In the genomic region with DNA sequence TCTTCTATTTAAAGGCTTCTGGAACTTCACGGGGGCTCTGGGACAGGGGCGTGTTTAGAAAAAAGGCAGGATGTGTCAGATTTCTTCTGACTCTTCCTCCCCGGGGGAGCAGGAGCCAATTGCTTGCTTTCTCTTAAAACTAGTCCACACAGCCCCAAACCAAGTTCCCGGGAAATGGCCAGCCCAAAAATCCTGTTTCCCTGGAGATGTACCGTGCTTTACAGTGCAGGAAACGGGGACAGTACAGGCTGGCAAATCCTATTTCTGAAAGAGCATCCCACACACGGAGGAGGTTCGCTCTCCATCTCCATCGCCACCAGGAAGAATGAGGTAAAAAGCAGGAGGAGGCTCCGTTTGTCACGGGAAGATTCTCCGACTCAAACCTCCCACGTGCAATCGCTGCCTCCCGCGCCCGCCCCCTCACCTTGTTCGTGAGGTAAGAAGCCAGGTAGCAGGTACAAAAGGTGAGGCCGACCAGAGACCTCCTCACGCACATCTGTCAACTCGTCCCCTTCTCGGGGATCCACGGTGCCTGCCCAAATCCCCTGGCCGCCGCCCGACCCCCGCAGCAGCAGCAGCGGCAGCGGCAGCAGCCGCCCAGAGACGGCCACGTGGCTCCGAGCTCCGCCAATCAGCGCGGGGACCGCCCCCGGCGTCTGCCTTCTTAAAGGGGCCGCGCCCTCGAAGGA, we compare ENCODE assay signal across 8 cellular contexts. TPM values are rescaled to one million over a fixed set of nuclear protein-coding genes. Genes with fewer than 3 reads are reported as not detected.
DNase-seq lines count a peak whose midpoint lies in the region; ATAC-seq, FAIRE-seq and TF ChIP-seq lines count a peak whose summit lies in the region.

No MANE protein-coding gene starts in this region.

- H3K36me3 ChIP-seq in GM06990 (ENCODE audit: control insufficient read depth, insufficient read depth, low read length), result no peaks in the 10 kb centered on the region
- no peaks in the 10 kb centered on the region for H3K36me3 ChIP-seq in MM.1S (replicated peaks; ENCODE audit: insufficient read depth, low read length)
- no peaks in the 10 kb centered on the region for H3K36me3 ChIP-seq in SU-DHL-6 (ENCODE audit: low read length)
- H3K36me3 ChIP-seq in cardiac muscle cell, result no peaks in the 10 kb centered on the region
- H3K36me3 ChIP-seq in pancreas, result no peaks in the 10 kb centered on the region
- no peaks in the 10 kb centered on the region for H3K36me3 ChIP-seq in tibial artery

- peaks cover 13% of the 10 kb centered on the region for H3K27me3 Mint-ChIP-seq in H9 (ENCODE audit: low read depth)
- no peaks in the 10 kb centered on the region for H3K27me3 Mint-ChIP-seq in activated naive CD8-positive, alpha-beta T cell treated with anti-CD3 and anti-CD28 coated beads, Interleukin-2, amount 50 U/mL, for 24 hours

- H3K9me2 ChIP-seq in MM.1S (replicated peaks; ENCODE audit: insufficient read depth, low read length) (no peaks in the 10 kb centered on the region), SU-DHL-6 (replicated peaks; ENCODE audit: insufficient read depth, low read length) (no peaks in the 10 kb centered on the region)

- H3K9me3 Mint-ChIP-seq in H9, result no peaks in the 10 kb centered on the region; a peak in 1 of 5 replicates
- H3K9me3 Mint-ChIP-seq in activated naive CD8-positive, alpha-beta T cell treated with anti-CD3 and anti-CD28 coated beads, Interleukin-2, amount 50 U/mL, for 24 hours, result peaks cover 6% of the 10 kb centered on the region

- no peaks in the 10 kb centered on the region for H3K79me1 ChIP-seq in H9 (ENCODE audit: insufficient read depth, low read depth, low read length, poor library complexity, severe bottlenecking)

- DNase-seq in GM06990 (ENCODE audit: extremely low read depth, insufficient read length) (peak; percentile 85), H9 (peak; percentile 84), MM.1S (peak; percentile 83), cardiac muscle cell (ENCODE audit: low read depth in 1 of 2, low spot score in 1 of 2) (peak; percentile 73 to 85), pancreas (peak; percentile 65 to 91 (median 76)), tibial artery (peak; percentile 76 to 85)
- peak; percentile 87 for DNase-seq in activated naive CD8-positive, alpha-beta T cell treated with anti-CD3 and anti-CD28 coated beads, Interleukin-2, amount 50 U/mL, for 24 hours

- H3K4ac ChIP-seq in H9 (ENCODE audit: low read depth, low read length), result no peak overlapping the region

- FAIRE-seq in pancreas (lab: Jason Lieb, UNC), result no peak

- H3T11ph ChIP-seq in H9 (ENCODE audit: low read length), result no peak overlapping the region

- H4K91ac ChIP-seq in H9 (ENCODE audit: insufficient read length, low read depth, low read length), result no peak overlapping the region

- H3K23me2 ChIP-seq in H9 (ENCODE audit: insufficient read length, low read depth, low read length, poor library complexity, severe bottlenecking), result peaks cover 9% of the 10 kb centered on the region

- H3K4me3 ChIP-seq in GM06990 (replicated peaks; ENCODE audit: low read depth, low read length), result peak overlapping the region; percentile 98
- peak overlapping the region; percentile 96 for H3K4me3 ChIP-seq in MM.1S (ENCODE audit: low read length)
- peak overlapping the region; percentile 98 for H3K4me3 ChIP-seq in SU-DHL-6 (ENCODE audit: insufficient read depth, low read length, poor library complexity, severe bottlenecking)
- peak overlapping the region; percentile 71 for H3K4me3 ChIP-seq in cardiac muscle cell
- peak overlapping the region; percentile 48 to 79 (median 78) for H3K4me3 ChIP-seq in pancreas
- H3K4me3 ChIP-seq in tibial artery, result peak overlapping the region; percentile 74 to 76

- peak overlapping the region; percentile 81 for H3K4me2 ChIP-seq in H9 (ENCODE audit: insufficient read depth, insufficient read length, low read length)
- peak overlapping the region; percentile 85 for H3K4me2 ChIP-seq in MM.1S (ENCODE audit: low read depth, low read length)
- peak overlapping the region; percentile 99 for H3K4me2 ChIP-seq in SU-DHL-6 (ENCODE audit: low read depth, low read length, poor library complexity, severe bottlenecking)

- no peak overlapping the region for H3K56ac ChIP-seq in H9 (ENCODE audit: insufficient read length, low read depth, low read length)

- H2BK15ac ChIP-seq in H9 (ENCODE audit: low read depth, low read length), result no peak overlapping the region

- H3K9me3 ChIP-seq in H9 (ENCODE audit: control insufficient read depth, low read depth, low read length), result no peaks in the 10 kb centered on the region
- H3K9me3 ChIP-seq in MM.1S (replicated peaks; ENCODE audit: insufficient read depth, low read length), result no peaks in the 10 kb centered on the region
- H3K9me3 ChIP-seq in SU-DHL-6 (ENCODE audit: insufficient read depth, low read length), result peaks cover 5% of the 10 kb centered on the region; the same call in 1 of the 2 replicates
- H3K9me3 ChIP-seq in cardiac muscle cell (ENCODE audit: low read depth), result no peaks in the 10 kb centered on the region
- no peaks in the 10 kb centered on the region for H3K9me3 ChIP-seq in pancreas
- H3K9me3 ChIP-seq in tibial artery, result no peaks in the 10 kb centered on the region

- no peak overlapping the region for H2BK120ac ChIP-seq in H9 (ENCODE audit: low read depth, low read length, poor library complexity, severe bottlenecking)

- no peak overlapping the region for H3K23ac ChIP-seq in H9 (ENCODE audit: insufficient read length, low read depth, low read length)

- H4K20me1 ChIP-seq in H9 (ENCODE audit: control insufficient read depth, insufficient read depth, insufficient read length), result no peaks in the 10 kb centered on the region
- H4K20me1 ChIP-seq in MM.1S (ENCODE audit: insufficient read depth, low read length), result no peaks in the 10 kb centered on the region
- H4K20me1 ChIP-seq in SU-DHL-6 (ENCODE audit: low read depth, low read length), result no peaks in the 10 kb centered on the region

- H2BK5ac ChIP-seq in H9 (ENCODE audit: insufficient read length, low read length), result no peak overlapping the region

- H2BK20ac ChIP-seq in H9 (ENCODE audit: low read depth, low read length, poor library complexity, severe bottlenecking), result no peak overlapping the region

- H4K5ac ChIP-seq in H9 (ENCODE audit: insufficient read length, low read depth, low read length), result no peak overlapping the region

- peaks cover 8% of the 10 kb centered on the region in 2 experiments for H3K4me1 Mint-ChIP-seq in H9
- H3K4me1 Mint-ChIP-seq in activated naive CD8-positive, alpha-beta T cell treated with anti-CD3 and anti-CD28 coated beads, Interleukin-2, amount 50 U/mL, for 24 hours, result peaks cover 22% of the 10 kb centered on the region

- H3K27ac Mint-ChIP-seq in H9, result peak overlapping the region in 2 of 3 experiments; percentile 53 to 91; a peak in 3 of 7 replicates
- H3K27ac Mint-ChIP-seq in activated naive CD8-positive, alpha-beta T cell treated with anti-CD3 and anti-CD28 coated beads, Interleukin-2, amount 50 U/mL, for 24 hours, result peak overlapping the region; percentile 85

- 0 out of 2 replicates have a peak, but pooled peaks cover 2% of the 10 kb centered on the region for H3F3A ChIP-seq in MM.1S (ENCODE audit: insufficient read depth, low read length)
- H3F3A ChIP-seq in SU-DHL-6 (ENCODE audit: insufficient read depth), result no peaks in the 10 kb centered on the region

- H3K14ac ChIP-seq in H9 (ENCODE audit: insufficient read depth, low read length), result no peak overlapping the region; the same call in 1 of the 2 replicates

- TF ChIP-seq CTCF in GM06990 (IDR thresholded peaks at IDR 0.05; ENCODE audit: insufficient read depth, low read length, poor library complexity, severe bottlenecking) (no peak), H9 (conservative IDR thresholded peaks at IDR 0.05) (no peak), MM.1S (IDR thresholded peaks at IDR 0.05; ENCODE audit: low read length) (no peak), SU-DHL-6 (IDR thresholded peaks at IDR 0.05; ENCODE audit: insufficient read depth, low read length, poor library complexity, severe bottlenecking) (no peak), cardiac muscle cell (IDR thresholded peaks at IDR 0.05; ENCODE audit: low read depth, low read length) (no peak), pancreas (IDR thresholded peaks at IDR 0.05) (no peak), tibial artery (IDR thresholded peaks at IDR 0.05) (no peak)

- H3K4me1 ChIP-seq in H9 (ENCODE audit: insufficient read depth, low read length) (no peaks in the 10 kb centered on the region), MM.1S (ENCODE audit: low read length) (0 out of 2 replicates have a peak, but pooled peaks cover 12% of the 10 kb centered on the region), cardiac muscle cell (ENCODE audit: low read depth) (no peaks in the 10 kb centered on the region), pancreas (peaks cover 2 to 10% (median 5%) of the 10 kb centered on the region in 3 donors), tibial artery (peaks cover 0 to 19% (median 14%) of the 10 kb centered on the region in 4 donors)

- H3K4me3 Mint-ChIP-seq in H9, result peak overlapping the region; percentile 92 to 97
- H3K4me3 Mint-ChIP-seq in activated naive CD8-positive, alpha-beta T cell treated with anti-CD3 and anti-CD28 coated beads, Interleukin-2, amount 50 U/mL, for 24 hours, result peak overlapping the region; percentile 88

- no peak overlapping the region for H2AK5ac ChIP-seq in H9 (ENCODE audit: insufficient read length, low read length)

- peak; percentile 90 for ATAC-seq in activated naive CD8-positive, alpha-beta T cell treated with anti-CD3 and anti-CD28 coated beads, Interleukin-2, amount 50 U/mL, for 24 hours
- peak; percentile 99 to 100 (median 99) for ATAC-seq in pancreas

- no peak overlapping the region for H2BK12ac ChIP-seq in H9 (ENCODE audit: insufficient read length, low read depth, low read length)

- no CpG with 5 or more reads among the region's 42 CpGs for WGBS in H9 (ENCODE audit: extremely low coverage, insufficient read length, low lambda C conversion rate)
- 0% methylated on average over 41 to 42 of the region's 42 CpGs for WGBS in pancreas, 2 donors

- no peaks in the 10 kb centered on the region for H3K36me3 Mint-ChIP-seq in H9 (ENCODE audit: insufficient read depth in 1 of 3, low read depth in 3 of 3)
- no peaks in the 10 kb centered on the region for H3K36me3 Mint-ChIP-seq in activated naive CD8-positive, alpha-beta T cell treated with anti-CD3 and anti-CD28 coated beads, Interleukin-2, amount 50 U/mL, for 24 hours (ENCODE audit: low read depth)

- no peaks in the 10 kb centered on the region for H3K27me3 ChIP-seq in GM06990 (replicated peaks; ENCODE audit: control insufficient read depth, insufficient read depth, low read length)
- H3K27me3 ChIP-seq in H9 (ENCODE audit: insufficient read depth, low read length), result no peaks in the 10 kb centered on the region
- no peaks in the 10 kb centered on the region for H3K27me3 ChIP-seq in MM.1S (replicated peaks; ENCODE audit: insufficient read depth, low read length)
- H3K27me3 ChIP-seq in SU-DHL-6 (ENCODE audit: low read length), result no peaks in the 10 kb centered on the region
- H3K27me3 ChIP-seq in cardiac muscle cell, result no peaks in the 10 kb centered on the region
- no peaks in the 10 kb centered on the region for H3K27me3 ChIP-seq in pancreas
- no peaks in the 10 kb centered on the region for H3K27me3 ChIP-seq in tibial artery

- H3K79me2 ChIP-seq in H9 (ENCODE audit: insufficient read depth, low read length) (no peaks in the 10 kb centered on the region), MM.1S (ENCODE audit: low read length) (peaks cover 7% of the 10 kb centered on the region; the same call in 1 of the 2 replicates), SU-DHL-6 (ENCODE audit: insufficient read depth, low read length) (peaks cover 15% of the 10 kb centered on the region)

- no peak overlapping the region for H3K18ac ChIP-seq in H9 (ENCODE audit: insufficient read length, low read depth, low read length)

- H2AFZ ChIP-seq in H9 (ENCODE audit: low read length) (peak overlapping the region; percentile 51), MM.1S (ENCODE audit: low read length) (peak overlapping the region; percentile 98), SU-DHL-6 (ENCODE audit: low read depth, low read length, severe bottlenecking) (peak overlapping the region; percentile 99)

- H4K8ac ChIP-seq in H9 (replicated peaks; ENCODE audit: insufficient read length, low read depth, low read length), result no peak overlapping the region

- intact Hi-C loops in pancreas (cut with DNase I) (no loop called here), tibial artery (cut with DNase I; ENCODE audit: low total_unique reads) (no loop called here)

- H3K27ac ChIP-seq in H9 (ENCODE audit: insufficient read length, low read depth, low read length) (no peak overlapping the region), MM.1S (ENCODE audit: low read length) (no peak overlapping the region), SU-DHL-6 (ENCODE audit: low read depth, low read length) (no peak overlapping the region), cardiac muscle cell (no peak overlapping the region), pancreas (peak overlapping the region in 1 of 4 donors; percentile 17), tibial artery (peak overlapping the region; percentile 41 to 55)

- peak overlapping the region; percentile 71 for H3K9ac ChIP-seq in H9 (ENCODE audit: extremely low read depth, insufficient read length, low read length)
- peak overlapping the region; percentile 66; the same call in 1 of the 2 replicates for H3K9ac ChIP-seq in MM.1S (ENCODE audit: low read length)
- H3K9ac ChIP-seq in SU-DHL-6 (ENCODE audit: low read length), result peak overlapping the region; percentile 84

RNA-seq across cellular contexts. Expression of gene RIOK3, which starts 15.6 kb away (rescaled TPM):
- total RNA-seq in H9 (2021) (30.8 and 34.6 TPM in 2 replicates), cardiac muscle cell (59.6 and 63.6 TPM in 2 replicates), pancreas (10 to 100 TPM; 21.9 to 39.7 (median 36.5) TPM)
- polyA plus RNA-seq in cardiac muscle cell (83.7 and 95.7 TPM in 2 replicates), pancreas (10 to 100 TPM; 30.4 to 37.4 TPM)

Comparison
In these comparisons a context has a peak if more than half of its experiments do, and no peak if none do; other contexts are left out.
1. H3K27ac ChIP-seq: peak in tibial artery (2 of 2); none in H9 (single experiment), MM.1S (single experiment), SU-DHL-6 (single experiment) and cardiac muscle cell (single experiment).
2. Peak in every context shown above with its lines, with median percentiles within 50 percentile points of each other: DNase-seq, H3K4me3 ChIP-seq, H2AFZ ChIP-seq, H3K4me2 ChIP-seq and H3K9ac ChIP-seq.